8 cellular contexts compared by ENCODE assay signal in genomic region chr2:148643421-148643820, GRCh38. TPM values are rescaled to one million over a fixed set of nuclear protein-coding genes. Genes with fewer than 3 reads are reported as not detected.
DNase-seq lines count a peak whose midpoint lies in the region; ATAC-seq and TF ChIP-seq lines count a peak whose summit lies in the region.

No MANE protein-coding gene starts in this region.

- in situ Hi-C loops in GM13977 (cut with MboI; ENCODE audit: low pct_unique_long_range_greater_than_20kb, low sequenced_read_pairs, unreplicated experiment): no loop called here
- in situ Hi-C loops in G401 (cut with HindIII; ENCODE audit: low sequenced_read_pairs): no loop called here

- H3K4ac ChIP-seq in H9 (ENCODE audit: low read depth, low read length): no peak overlapping the region

- H3K79me1 ChIP-seq in H9 (ENCODE audit: insufficient read depth, low read depth, low read length, poor library complexity, severe bottlenecking): no peaks in the 10 kb centered on the region

- H3K4me1 Mint-ChIP-seq in H9 (peaks cover 23% of the 10 kb centered on the region in 2 experiments), immature natural killer cell (peaks cover 20 to 24% of the 10 kb centered on the region in 2 donors)

- no peak overlapping the region for H2BK120ac ChIP-seq in H9 (ENCODE audit: low read depth, low read length, poor library complexity, severe bottlenecking)

- no peak overlapping the region for H2BK15ac ChIP-seq in H9 (ENCODE audit: low read depth, low read length)

- no peak overlapping the region for H2AK5ac ChIP-seq in H9 (ENCODE audit: insufficient read length, low read length)

- no peak overlapping the region for H3K56ac ChIP-seq in H9 (ENCODE audit: insufficient read length, low read depth, low read length)

- no peak overlapping the region for H2AFZ ChIP-seq in H9 (ENCODE audit: low read length)

- no peak overlapping the region for H2BK5ac ChIP-seq in H9 (ENCODE audit: insufficient read length, low read length)

- intact Hi-C loops in head of caudate nucleus (cut with DNase I): loop anchor here (5.0 kb wide), 1 partner anchor 324 kb away; no protein-coding TSS in a partner anchor

- peaks cover 16% of the 10 kb centered on the region for H3K27me3 Mint-ChIP-seq in H9 (ENCODE audit: low read depth)
- peaks cover 8 to 15% (median 12%) of the 10 kb centered on the region in 3 donors for H3K27me3 Mint-ChIP-seq in immature natural killer cell (ENCODE audit: low read depth in 3 of 3)

- peak; percentile 64 for DNase-seq in GM13977 (ENCODE audit: low spot score)
- DNase-seq in H9: no peak
- DNase-seq in RKO (ENCODE audit: low spot score): peak; percentile 11
- no peak for DNase-seq in immature natural killer cell
- DNase-seq in G401 (ENCODE audit: low spot score): no peak
- DNase-seq in head of caudate nucleus: no peak
- no peak for DNase-seq in NCI-H524 (lab: John Stamatoyannopoulos, UW)

- WGBS in H9 (ENCODE audit: extremely low coverage, insufficient read length, low lambda C conversion rate): no CpG with 5 or more reads among the region's 5 CpGs

- peak overlapping the region; percentile 84 for H3K4me2 ChIP-seq in H9 (ENCODE audit: insufficient read depth, insufficient read length, low read length)

- H3T11ph ChIP-seq in H9 (ENCODE audit: low read length): no peak overlapping the region

- no peak overlapping the region for H2BK20ac ChIP-seq in H9 (ENCODE audit: low read depth, low read length, poor library complexity, severe bottlenecking)

- no peak overlapping the region for H4K8ac ChIP-seq in H9 (replicated peaks; ENCODE audit: insufficient read length, low read depth, low read length)

- H4K91ac ChIP-seq in H9 (ENCODE audit: insufficient read length, low read depth, low read length): no peak overlapping the region

- peaks cover 16% of the 10 kb centered on the region for H3K79me2 ChIP-seq in H9 (ENCODE audit: insufficient read depth, low read length)

- H3K14ac ChIP-seq in H9 (ENCODE audit: insufficient read depth, low read length): no peak overlapping the region

- no peak overlapping the region for H3K9ac ChIP-seq in H9 (ENCODE audit: extremely low read depth, insufficient read length, low read length)

- no peak overlapping the region for H4K5ac ChIP-seq in H9 (ENCODE audit: insufficient read length, low read depth, low read length)

- H3K9me3 Mint-ChIP-seq in H9: peaks cover 0 to 2% of the 10 kb centered on the region in 2 experiments; a peak in 1 of 5 replicates
- no peaks in the 10 kb centered on the region for H3K9me3 Mint-ChIP-seq in immature natural killer cell

- H2BK12ac ChIP-seq in H9 (ENCODE audit: insufficient read length, low read depth, low read length): no peak overlapping the region

- H3K4me3 Mint-ChIP-seq in H9 (peak overlapping the region; percentile 93), immature natural killer cell (peak overlapping the region; percentile 89 to 97 (median 92))

- H3K27ac ChIP-seq in H9 (ENCODE audit: insufficient read length, low read depth, low read length): no peak overlapping the region

- H3K27me3 ChIP-seq in H9 (ENCODE audit: insufficient read depth, low read length): no peaks in the 10 kb centered on the region

- H3K9me3 ChIP-seq in H9 (ENCODE audit: control insufficient read depth, low read depth, low read length): no peaks in the 10 kb centered on the region

- no peak for ATAC-seq in HG03097 (IDR thresholded peaks at IDR 0.05; ENCODE audit: low FRiP score, unreplicated experiment)

- H3K18ac ChIP-seq in H9 (ENCODE audit: insufficient read length, low read depth, low read length): no peak overlapping the region

- no peaks in the 10 kb centered on the region; the same call in 1 of the 2 replicates for H3K4me1 ChIP-seq in H9 (ENCODE audit: insufficient read depth, low read length)

- H3K23ac ChIP-seq in H9 (ENCODE audit: insufficient read length, low read depth, low read length): no peak overlapping the region

- H4K20me1 ChIP-seq in H9 (ENCODE audit: control insufficient read depth, insufficient read depth, insufficient read length): no peaks in the 10 kb centered on the region

- H3K36me3 Mint-ChIP-seq in H9 (ENCODE audit: insufficient read depth in 1 of 3, low read depth in 3 of 3) (peaks cover 0 to 2% (median 0%) of the 10 kb centered on the region in 3 experiments; a peak in 1 of 7 replicates), immature natural killer cell (no peaks in the 10 kb centered on the region)

- H3K27ac Mint-ChIP-seq in H9 (no peak overlapping the region), immature natural killer cell (peak overlapping the region in 5 of 6 donors; percentile 28 to 90 (median 87))

- H3K23me2 ChIP-seq in H9 (ENCODE audit: insufficient read length, low read depth, low read length, poor library complexity, severe bottlenecking): peaks cover 12% of the 10 kb centered on the region

- TF ChIP-seq CTCF in GM13977 (IDR thresholded peaks at IDR 0.05; ENCODE audit: extremely low read depth, insufficient read depth, missing control alignments) (no peak), H9 (conservative IDR thresholded peaks at IDR 0.05) (no peak)

RNA-seq across cellular contexts. Expression of gene EPC2, which starts 1.1 kb away (rescaled TPM):
- total RNA-seq in H9 (2021): 31.3 and 31.5 TPM in 2 replicates
- polyA plus RNA-seq in immature natural killer cell: 1 to 10 TPM; 1.8 to 2.8 (median 2.8) TPM
- total RNA-seq in G401 (2014; rRNA removed; shearing (Covaris generic)): 10.8 and 16.7 TPM in 2 replicates

Comparison
In these comparisons a context has a peak if more than half of its experiments do, and no peak if none do; other contexts are left out.
1. DNase-seq: peak in GM13977 (single experiment) and RKO (single experiment); none in H9 (single experiment), immature natural killer cell (0 of 3), G401 (single experiment), head of caudate nucleus (0 of 42) and NCI-H524 (0 of 2).
2. H3K27ac Mint-ChIP-seq: peak in immature natural killer cell (5 of 6); none in H9 (0 of 3).